1 cellular context compared by ENCODE assay signal in genomic region chr20:62744761-62745160, GRCh38.
TF ChIP-seq lines count a peak whose summit lies in the region.

No MANE protein-coding gene starts in this region.

TF ChIP-seq in HCT116, 20 proteins besides CTCF, POLR2A, EP300 and RAD21:
- TF ChIP-seq ZBTB33 (IDR thresholded peaks at IDR 0.05; ENCODE audit: extremely low read depth, insufficient replicate concordance, low read length): no peak
- TF ChIP-seq EZH2 (IDR thresholded peaks at IDR 0.05): no peak
- TF ChIP-seq POLR2AphosphoS5 (IDR thresholded peaks at IDR 0.05; ENCODE audit: low read depth, low read length): no peak
- no peak for TF ChIP-seq MAX (IDR thresholded peaks at IDR 0.05)
- no peak for TF ChIP-seq ELF1 (IDR thresholded peaks at IDR 0.05; ENCODE audit: borderline replicate concordance, low read depth)
- TF ChIP-seq SIN3A (IDR thresholded peaks at IDR 0.05; ENCODE audit: low read depth): no peak
- no peak for TF ChIP-seq ATF3 (IDR thresholded peaks at IDR 0.05)
- no peak for TF ChIP-seq EZH2phosphoT487 (IDR thresholded peaks at IDR 0.05; ENCODE audit: borderline replicate concordance)
TF ChIP-seq in HCT116: peak in this region for 0.
